In genomic region chr22:42946551-42947198, GRCh38 we compare ENCODE assay signal across 10 cellular contexts.
DNase-seq lines count a peak whose midpoint lies in the region; ATAC-seq and TF ChIP-seq lines count a peak whose summit lies in the region.
"Had no signal": no experiment of that assay in that cellular context is flagged by ENCODE, and none has a peak within 500 bp of the region (broad histone marks: within the 10 kb centered on the region; RNA-seq: fewer than 3 reads in every experiment).

No MANE protein-coding gene starts in this region.

- no peak overlapping the region for H2AFZ ChIP-seq in hepatocyte

- no peak for ATAC-seq in stimulated activated effector memory CD8-positive, alpha-beta T cell treated with anti-CD3 and anti-CD28 coated beads, Interleukin-12 subunit alpha, Interleukin-12 subunit beta, amount 100 ng/mL, for 72 hours
- ATAC-seq in activated T-cell treated with anti-CD3 and anti-CD28 coated beads, Interleukin-2, amount 50 U/mL, for 4 hours = no peak
- ATAC-seq: activated T-cell treated with anti-CD3 and anti-CD28 coated beads, Interleukin-2, amount 50 U/mL, for 72 hours had no signal

- H3K4me2 ChIP-seq in hepatocyte = no peak overlapping the region

- H3K36me3 Mint-ChIP-seq in stimulated activated effector memory CD8-positive, alpha-beta T cell treated with anti-CD3 and anti-CD28 coated beads, Interleukin-12 subunit alpha, Interleukin-12 subunit beta, amount 100 ng/mL, for 72 hours = no peaks in the 10 kb centered on the region
- H3K36me3 Mint-ChIP-seq in activated T-cell treated with anti-CD3 and anti-CD28 coated beads, Interleukin-2, amount 50 U/mL, for 4 hours (ENCODE audit: insufficient read depth) = peaks cover 10% of the 10 kb centered on the region

- H3K4me1 ChIP-seq in HUES48 (ENCODE audit: control insufficient read depth, insufficient read depth, low read length) (peaks cover 32% of the 10 kb centered on the region), hepatocyte (ENCODE audit: insufficient read depth) (peaks cover 57% of the 10 kb centered on the region), spleen (peaks cover 0 to 55% (median 27%) of the 10 kb centered on the region in 6 donors)

- no peaks in the 10 kb centered on the region for H3K27me3 Mint-ChIP-seq in activated T-cell treated with anti-CD3 and anti-CD28 coated beads, Interleukin-2, amount 50 U/mL, for 4 hours (ENCODE audit: low read depth)

- H3K9ac ChIP-seq in HUES48 (ENCODE audit: low read depth, low read length) = no peak overlapping the region

- peak; percentile 22 for DNase-seq in SW480 (ENCODE audit: low spot score)
- no peak for DNase-seq in hepatocyte (ENCODE audit: low spot score)
- DNase-seq in stimulated activated effector memory CD8-positive, alpha-beta T cell treated with anti-CD3 and anti-CD28 coated beads, Interleukin-12 subunit alpha, Interleukin-12 subunit beta, amount 100 ng/mL, for 72 hours (ENCODE audit: low spot score in 2 of 2) = no peak
- no peak for DNase-seq in D341Med (ENCODE audit: low spot score)
- no peak for DNase-seq in cerebellar nuclear complex (lab: John Stamatoyannopoulos, UW)
- DNase-seq in activated T-cell treated with anti-CD3 and anti-CD28 coated beads, Interleukin-2, amount 50 U/mL, for 4 hours = no peak
- DNase-seq in spleen = no peak
- DNase-seq: activated T-cell treated with anti-CD3 and anti-CD28 coated beads, Interleukin-2, amount 50 U/mL, for 72 hours; MG63 had no signal

- H3K9me3 Mint-ChIP-seq in stimulated activated effector memory CD8-positive, alpha-beta T cell treated with anti-CD3 and anti-CD28 coated beads, Interleukin-12 subunit alpha, Interleukin-12 subunit beta, amount 100 ng/mL, for 72 hours = no peaks in the 10 kb centered on the region
- H3K9me3 Mint-ChIP-seq in activated T-cell treated with anti-CD3 and anti-CD28 coated beads, Interleukin-2, amount 50 U/mL, for 4 hours = no peaks in the 10 kb centered on the region
- H3K9me3 Mint-ChIP-seq: activated T-cell treated with anti-CD3 and anti-CD28 coated beads, Interleukin-2, amount 50 U/mL, for 72 hours had no signal

- H3K27ac ChIP-seq in HUES48 (ENCODE audit: low read depth, low read length) (peak overlapping the region; percentile 70), hepatocyte (peak overlapping the region; percentile 78), spleen (peak overlapping the region in 2 of 8 donors; percentile 6 to 26)

- TF ChIP-seq CTCF in hepatocyte (IDR thresholded peaks at IDR 0.05; ENCODE audit: poor library complexity) (no peak), spleen (IDR thresholded peaks at IDR 0.05 in 8 of 11, conservative IDR thresholded peaks at IDR 0.05 in 3 of 11) (no peak)

- intact Hi-C loops in spleen (cut with DNase I; ENCODE audit: low total_unique reads) = no loop called here

- 0 out of 2 replicates have a peak, but pooled peaks cover 4% of the 10 kb centered on the region for H3K36me3 ChIP-seq in HUES48 (ENCODE audit: control insufficient read depth, insufficient read depth, low read length)
- H3K36me3 ChIP-seq in hepatocyte (replicated peaks; ENCODE audit: insufficient read depth, low read depth) = no peaks in the 10 kb centered on the region
- H3K36me3 ChIP-seq in spleen = peaks cover 0 to 22% (median 0%) of the 10 kb centered on the region in 6 donors
- H3K36me3 ChIP-seq: MG63 had no signal

- WGBS in hepatocyte (ENCODE audit: low lambda C conversion rate, missing lambda C conversion rate) = 83% methylated on average over 16 of the region's 16 CpGs
- 71 to 88% (median 80%) methylated on average over 16 of the region's 16 CpGs for WGBS in spleen, 5 donors

- no peak overlapping the region for H3K4me3 Mint-ChIP-seq in stimulated activated effector memory CD8-positive, alpha-beta T cell treated with anti-CD3 and anti-CD28 coated beads, Interleukin-12 subunit alpha, Interleukin-12 subunit beta, amount 100 ng/mL, for 72 hours
- H3K4me3 Mint-ChIP-seq in activated T-cell treated with anti-CD3 and anti-CD28 coated beads, Interleukin-2, amount 50 U/mL, for 4 hours = no peak overlapping the region
- H3K4me3 Mint-ChIP-seq: activated T-cell treated with anti-CD3 and anti-CD28 coated beads, Interleukin-2, amount 50 U/mL, for 72 hours had no signal

- no peaks in the 10 kb centered on the region for H3K27me3 ChIP-seq in HUES48 (ENCODE audit: control insufficient read depth, insufficient read depth, low read length)
- H3K27me3 ChIP-seq in hepatocyte = no peaks in the 10 kb centered on the region
- H3K27me3 ChIP-seq in spleen (replicated peaks in 1 of 7) = no peaks in the 10 kb centered on the region
- H3K27me3 ChIP-seq: MG63 had no signal

- H3K27ac Mint-ChIP-seq in stimulated activated effector memory CD8-positive, alpha-beta T cell treated with anti-CD3 and anti-CD28 coated beads, Interleukin-12 subunit alpha, Interleukin-12 subunit beta, amount 100 ng/mL, for 72 hours = peak overlapping the region; percentile 38
- H3K27ac Mint-ChIP-seq: activated T-cell treated with anti-CD3 and anti-CD28 coated beads, Interleukin-2, amount 50 U/mL, for 72 hours had no signal

- H3K79me2 ChIP-seq in hepatocyte = peaks cover 97% of the 10 kb centered on the region

- H3K4me3 ChIP-seq in HUES48 (ENCODE audit: low read depth, low read length) = no peak overlapping the region
- no peak overlapping the region for H3K4me3 ChIP-seq in hepatocyte
- H3K4me3 ChIP-seq in spleen = no peak overlapping the region
- H3K4me3 ChIP-seq: MG63 had no signal

- no peaks in the 10 kb centered on the region for H3K9me3 ChIP-seq in HUES48 (ENCODE audit: control insufficient read depth, insufficient read depth, low read length)
- no peaks in the 10 kb centered on the region for H3K9me3 ChIP-seq in hepatocyte (ENCODE audit: low read depth)
- no peaks in the 10 kb centered on the region for H3K9me3 ChIP-seq in spleen
- H3K9me3 ChIP-seq: MG63 had no signal

- peaks cover 16% of the 10 kb centered on the region for H4K20me1 ChIP-seq in hepatocyte (ENCODE audit: insufficient read depth, poor library complexity, severe bottlenecking)

- TF ChIP-seq POLR2A in spleen (IDR thresholded peaks at IDR 0.05) = no peak

- peaks cover 41% of the 10 kb centered on the region for H3K4me1 Mint-ChIP-seq in stimulated activated effector memory CD8-positive, alpha-beta T cell treated with anti-CD3 and anti-CD28 coated beads, Interleukin-12 subunit alpha, Interleukin-12 subunit beta, amount 100 ng/mL, for 72 hours
- H3K4me1 Mint-ChIP-seq in activated T-cell treated with anti-CD3 and anti-CD28 coated beads, Interleukin-2, amount 50 U/mL, for 4 hours (ENCODE audit: low read depth) = peaks cover 44% of the 10 kb centered on the region

- no peaks in the 10 kb centered on the region for H3K9me2 ChIP-seq in hepatocyte (replicated peaks; ENCODE audit: insufficient read depth)
